ENCODE assay signal across 17 cellular contexts in the genomic region with DNA sequence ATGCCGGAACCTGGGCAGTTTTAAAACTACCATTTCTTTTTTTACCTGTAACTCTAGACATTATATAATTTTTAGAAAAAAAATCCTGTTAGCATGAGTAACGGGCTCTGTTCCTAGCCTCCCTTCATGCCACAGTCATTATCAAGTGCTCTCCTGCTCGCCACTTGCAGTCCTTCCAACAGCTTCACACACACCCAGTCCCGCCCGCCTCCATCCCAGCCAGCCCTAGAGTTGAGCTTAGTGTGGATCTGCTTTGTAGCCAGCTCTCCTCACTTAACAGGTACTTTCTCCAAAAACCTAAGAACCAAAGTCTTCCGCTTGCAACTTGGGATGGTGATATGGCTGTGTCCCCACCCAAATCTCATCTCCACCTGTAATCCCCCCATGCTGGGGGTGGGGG. TPM values are rescaled to one million over a fixed set of nuclear protein-coding genes. Genes with fewer than 3 reads are reported as not detected.
A peak's percentile ranks its signal among the peaks of the same experiment; 100 is the strongest.
DNase-seq lines count a peak whose midpoint lies in the region; ATAC-seq and TF ChIP-seq lines count a peak whose summit lies in the region.
"Had no signal": no experiment of that assay in that cellular context is flagged by ENCODE, and none has a peak within 500 bp of the region (broad histone marks: within the 10 kb centered on the region; RNA-seq: fewer than 3 reads in every experiment).

No MANE protein-coding gene starts in this region.

- H3K79me2 ChIP-seq in osteoblast (ENCODE audit: insufficient read depth, low read length), result peaks cover 2% of the 10 kb centered on the region

- H3K4me1 Mint-ChIP-seq in activated CD4-positive, alpha-beta T cell treated with anti-CD3 and anti-CD28 coated beads for 36 hours, result peaks cover 24% of the 10 kb centered on the region
- peaks cover 2 to 29% (median 4%) of the 10 kb centered on the region in 3 donors for H3K4me1 Mint-ChIP-seq in IgD-negative memory B cell
- H3K4me1 Mint-ChIP-seq in T-helper 2 cell treated with Interferon-gamma antibody and Interleukin-4, amounts not matched to agents 5 μg/mL and 100 μg/mL, for 36 hours (ENCODE audit: low read depth), result peaks cover 14% of the 10 kb centered on the region

- H3K27ac Mint-ChIP-seq in activated CD4-positive, alpha-beta T cell treated with anti-CD3 and anti-CD28 coated beads for 36 hours, result peak overlapping the region; percentile 76
- H3K27ac Mint-ChIP-seq in IgD-negative memory B cell, result peak overlapping the region in 2 of 3 donors; percentile 98 to 99
- no peak overlapping the region for H3K27ac Mint-ChIP-seq in T-helper 2 cell treated with Interferon-gamma antibody and Interleukin-4, amounts not matched to agents 5 μg/mL and 100 μg/mL, for 36 hours

- no peaks in the 10 kb centered on the region for H3K9me3 ChIP-seq in osteoblast (ENCODE audit: low read depth, low read length)
- H3K9me3 ChIP-seq: tibial nerve had no signal

- no peak for TF ChIP-seq CTCF in coronary artery (IDR thresholded peaks at IDR 0.05)
- no peak for TF ChIP-seq CTCF in osteoblast (IDR thresholded peaks at IDR 0.05; ENCODE audit: extremely low read depth, low read depth, low read length)

- H4K20me1 ChIP-seq in osteoblast (ENCODE audit: insufficient read depth, low read length), result peaks cover 7% of the 10 kb centered on the region

- H3K4me3 ChIP-seq in coronary artery, result no peak overlapping the region
- no peak overlapping the region for H3K4me3 ChIP-seq in osteoblast (ENCODE audit: insufficient read depth, low read length)
- H3K4me3 ChIP-seq: tibial nerve had no signal

- H3K4me1 ChIP-seq in osteoblast (ENCODE audit: insufficient read depth, low read length), result peaks cover 3% of the 10 kb centered on the region

- H3K4me2 ChIP-seq in osteoblast (ENCODE audit: insufficient read depth, low read length), result no peak overlapping the region

- H3K27ac ChIP-seq in coronary artery (no peak overlapping the region), osteoblast (ENCODE audit: low read depth, low read length) (no peak overlapping the region)
- H3K27ac ChIP-seq: epithelial cell of prostate, tibial nerve had no signal

- intact Hi-C loops in activated CD4-positive, alpha-beta T cell treated with anti-CD3 and anti-CD28 coated beads for 36 hours (cut with DNase I, micrococcal nuclease), result loop anchor here in 1 of 2 experiments (5.0 to 10.0 kb wide), 2 partner anchors 205 to 367 kb away; no protein-coding TSS in a partner anchor

- H2AFZ ChIP-seq in osteoblast (ENCODE audit: low read length), result no peak overlapping the region

- peaks cover 84% of the 10 kb centered on the region for H3K36me3 Mint-ChIP-seq in activated CD4-positive, alpha-beta T cell treated with anti-CD3 and anti-CD28 coated beads for 36 hours (ENCODE audit: low read depth)
- H3K36me3 Mint-ChIP-seq in IgD-negative memory B cell, result peaks cover 32% of the 10 kb centered on the region
- H3K36me3 Mint-ChIP-seq in T-helper 2 cell treated with Interferon-gamma antibody and Interleukin-4, amounts not matched to agents 5 μg/mL and 100 μg/mL, for 36 hours (ENCODE audit: low read depth), result peaks cover 86% of the 10 kb centered on the region

- H3K36me3 ChIP-seq in osteoblast (ENCODE audit: insufficient read depth, low read length), result peaks cover 76% of the 10 kb centered on the region

- CTCF ChIA-PET in activated CD4-positive, alpha-beta T cell treated with anti-CD3 and anti-CD28 coated beads for 36 hours (lab: Charles Lee), result no interaction called here

- H3K27me3 Mint-ChIP-seq in activated CD4-positive, alpha-beta T cell treated with anti-CD3 and anti-CD28 coated beads for 36 hours, result no peaks in the 10 kb centered on the region
- no peaks in the 10 kb centered on the region for H3K27me3 Mint-ChIP-seq in IgD-negative memory B cell
- H3K27me3 Mint-ChIP-seq in T-helper 2 cell treated with Interferon-gamma antibody and Interleukin-4, amounts not matched to agents 5 μg/mL and 100 μg/mL, for 36 hours (ENCODE audit: low read depth), result no peaks in the 10 kb centered on the region

- ATAC-seq in activated CD4-positive, alpha-beta T cell treated with anti-CD3 and anti-CD28 coated beads for 36 hours, result no peak

- no peaks in the 10 kb centered on the region for H3K9me3 Mint-ChIP-seq in activated CD4-positive, alpha-beta T cell treated with anti-CD3 and anti-CD28 coated beads for 36 hours (ENCODE audit: low read depth)
- peaks cover 0 to 8% (median 0%) of the 10 kb centered on the region in 3 donors for H3K9me3 Mint-ChIP-seq in IgD-negative memory B cell
- H3K9me3 Mint-ChIP-seq in T-helper 2 cell treated with Interferon-gamma antibody and Interleukin-4, amounts not matched to agents 5 μg/mL and 100 μg/mL, for 36 hours, result no peaks in the 10 kb centered on the region
- H3K9me3 Mint-ChIP-seq: activated naive CD4-positive, alpha-beta T cell treated with anti-CD3 and anti-CD28 coated beads for 36 hours had no signal

- H3K27me3 ChIP-seq in osteoblast (ENCODE audit: insufficient read depth, low read length), result no peaks in the 10 kb centered on the region
- H3K27me3 ChIP-seq: tibial nerve had no signal

- peak overlapping the region; percentile 22 for H3K4me3 Mint-ChIP-seq in activated CD4-positive, alpha-beta T cell treated with anti-CD3 and anti-CD28 coated beads for 36 hours
- H3K4me3 Mint-ChIP-seq in IgD-negative memory B cell, result peak overlapping the region in 3 of 4 donors; percentile 74 to 83 (median 82)
- no peak overlapping the region for H3K4me3 Mint-ChIP-seq in T-helper 2 cell treated with Interferon-gamma antibody and Interleukin-4, amounts not matched to agents 5 μg/mL and 100 μg/mL, for 36 hours
- H3K4me3 Mint-ChIP-seq: activated naive CD4-positive, alpha-beta T cell treated with anti-CD3 and anti-CD28 coated beads for 36 hours had no signal

- DNase-seq in activated CD4-positive, alpha-beta T cell treated with anti-CD3 and anti-CD28 coated beads for 36 hours, result no peak
- no peak for DNase-seq in activated CD4-positive, alpha-beta T cell treated with anti-CD3 and anti-CD28 coated beads for 4 hours
- DNase-seq in coronary artery (ENCODE audit: low spot score), result peak; percentile 54
- peak; percentile 42 for DNase-seq in osteoblast (ENCODE audit: insufficient read length, low spot score, missing footprints)
- no peak for DNase-seq in NCI-H2029 (lab: John Stamatoyannopoulos, UW)
- no peak for DNase-seq in HT-29 (ENCODE audit: low spot score)
- no peak for DNase-seq in T-helper 2 cell treated with Interferon-gamma antibody and Interleukin-4, amounts not matched to agents 5 μg/mL and 100 μg/mL, for 36 hours (ENCODE audit: low spot score)
- DNase-seq: activated CD4-positive, alpha-beta T cell treated with anti-CD3 and anti-CD28 coated beads, Interleukin-2, amount 50 U/mL, for 1 hour; activated naive CD4-positive, alpha-beta T cell treated with anti-CD3 and anti-CD28 coated beads for 36 hours; cerebellar nuclear complex; GDM1; NCI-H2081 treated with DMSO at 0.1 percent for 48 hours; NCI-H774; RPMI8226 had no signal

- POLR2A ChIA-PET in activated CD4-positive, alpha-beta T cell treated with anti-CD3 and anti-CD28 coated beads for 36 hours (lab: Charles Lee), result no interaction called here

RNA-seq across cellular contexts. Expression of gene EZR, which starts 51.5 kb away (rescaled TPM):
- 100 to 1,000 TPM; 197 to 203 TPM for total RNA-seq in activated CD4-positive, alpha-beta T cell treated with anti-CD3 and anti-CD28 coated beads for 36 hours
- polyA plus RNA-seq in IgD-negative memory B cell, result 588 TPM
- 69.8 and 89.4 TPM in 2 replicates for total RNA-seq in osteoblast
- total RNA-seq in HT-29 (2014; rRNA removed; shearing (Covaris generic)), result 277 and 282 TPM in 2 replicates

Comparison
In these comparisons a context has a peak if more than half of its experiments do, and no peak if none do; other contexts are left out.
1. DNase-seq: peak in coronary artery (single experiment) and osteoblast (single experiment); none in activated CD4-positive, alpha-beta T cell treated with anti-CD3 and anti-CD28 coated beads for 36 hours (single experiment), activated CD4-positive, alpha-beta T cell treated with anti-CD3 and anti-CD28 coated beads for 4 hours (0 of 2), NCI-H2029 (single experiment), HT-29 (single experiment) and T-helper 2 cell treated with Interferon-gamma antibody and Interleukin-4, amounts not matched to agents 5 μg/mL and 100 μg/mL, for 36 hours (single experiment).